In the genomic region with DNA sequence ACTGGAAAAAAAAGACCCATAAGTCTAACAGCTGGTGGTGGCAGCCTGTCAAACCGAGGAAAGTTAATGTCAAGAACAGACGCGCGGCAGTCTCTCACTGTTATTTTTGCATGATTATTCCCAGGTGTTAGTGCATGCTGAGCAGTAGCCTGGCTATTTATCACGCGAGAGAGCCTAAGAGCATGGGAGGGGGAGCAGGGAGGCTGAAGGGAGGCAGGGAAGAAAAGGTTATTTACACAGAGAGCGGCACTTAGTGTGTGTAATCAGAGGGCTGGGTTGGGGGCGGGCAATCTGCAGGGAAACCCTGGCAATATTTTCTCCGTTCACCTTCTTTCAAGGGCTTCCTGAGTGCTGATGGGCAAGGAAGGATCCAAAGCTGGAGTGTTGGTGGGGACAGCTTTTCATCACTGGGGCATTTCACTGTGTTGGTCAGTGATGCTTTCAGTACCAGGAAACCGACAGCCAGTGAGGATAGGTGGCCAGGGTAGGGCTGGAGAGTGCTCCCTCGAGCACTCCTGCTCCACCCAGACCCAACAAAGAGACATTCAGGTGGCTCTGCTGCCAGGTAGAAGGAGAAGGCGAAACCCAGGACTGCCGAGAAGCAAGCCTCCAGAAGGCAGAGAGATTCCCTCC, we compare ENCODE assay signal across 9 cellular contexts. TPM values are rescaled to one million over a fixed set of nuclear protein-coding genes. Genes with fewer than 3 reads are reported as not detected.
DNase-seq lines count a peak whose midpoint lies in the region; ATAC-seq and TF ChIP-seq lines count a peak whose summit lies in the region.
"Had no signal": no experiment of that assay in that cellular context is flagged by ENCODE, and none has a peak within 500 bp of the region (broad histone marks: within the 10 kb centered on the region; RNA-seq: fewer than 3 reads in every experiment).

No MANE protein-coding gene starts in this region.

- CTCF ChIA-PET in IMR-90 (lab: Yijun Ruan, JAX), result interaction anchor here (1.2 to 1.4 kb wide), 2 partner anchors 30 to 31 kb away, joined by 3 to 4 read pairs; no protein-coding TSS in a partner anchor

- dilution Hi-C loops in IMR-90 (cut with HindIII; ENCODE audit: low sequenced_read_pairs, unreplicated experiment), result no loop called here

- no peaks in the 10 kb centered on the region for H3K27me3 ChIP-seq in IMR-90 (ENCODE audit: control insufficient read depth, insufficient read depth, low read length)
- no peaks in the 10 kb centered on the region for H3K27me3 ChIP-seq in Peyer's patch
- H3K27me3 ChIP-seq in right cardiac atrium (ENCODE audit: control insufficient read depth, insufficient read depth), result no peaks in the 10 kb centered on the region
- no peaks in the 10 kb centered on the region for H3K27me3 ChIP-seq in foreskin keratinocyte
- H3K27me3 ChIP-seq: tibial nerve had no signal

- H3K4ac ChIP-seq in IMR-90 (ENCODE audit: low read depth, low read length), result peak overlapping the region; percentile 8; the same call in 1 of the 2 replicates

- TF ChIP-seq POLR2A in IMR-90 (IDR thresholded peaks at IDR 0.05; ENCODE audit: low read depth, low read length), result no peak
- TF ChIP-seq POLR2A in Peyer's patch (IDR thresholded peaks at IDR 0.05), result no peak

- in situ Hi-C loops in IMR-90 (cut with MboI; ENCODE audit: low sequenced_read_pairs), result no loop called here

- H4K8ac ChIP-seq in IMR-90 (ENCODE audit: low read depth in 2 of 2, low read length in 2 of 2), result no peak overlapping the region; a peak in 1 of 4 replicates

- DNase-seq in IMR-90, result peak; percentile 58
- no peak for DNase-seq in Peyer's patch
- DNase-seq in right cardiac atrium, result peak; percentile 35 to 73 (median 63)
- no peak for DNase-seq in OCI-M2 (lab: John Stamatoyannopoulos, UW; ENCODE audit: unreplicated experiment)
- no peak for DNase-seq in anterior cingulate cortex (lab: John Stamatoyannopoulos, UW)
- no peak for DNase-seq in foreskin keratinocyte
- no peak for DNase-seq in posterior cingulate gyrus

- H3K14ac ChIP-seq in IMR-90 (replicated peaks; ENCODE audit: low read depth, low read length), result 0 out of 2 replicates have a peak overlapping the region, but pooled peaks have one; percentile 11

- no peak overlapping the region for H3K56ac ChIP-seq in IMR-90 (ENCODE audit: extremely low read depth, insufficient read depth, low read length)

- no peaks in the 10 kb centered on the region for H3K9me3 ChIP-seq in IMR-90 (ENCODE audit: control insufficient read depth, insufficient read depth, low read length)
- H3K9me3 ChIP-seq in Peyer's patch, result no peaks in the 10 kb centered on the region
- no peaks in the 10 kb centered on the region for H3K9me3 ChIP-seq in right cardiac atrium (ENCODE audit: control insufficient read depth, low read length)
- H3K9me3 ChIP-seq: tibial nerve had no signal

- H4K91ac ChIP-seq in IMR-90 (ENCODE audit: insufficient read depth, low read depth, low read length), result no peak overlapping the region

- H3K4me2 ChIP-seq in IMR-90 (ENCODE audit: low read depth, low read length), result peak overlapping the region; percentile 43

- 0 out of 2 replicates have a peak, but pooled peaks cover 12% of the 10 kb centered on the region for H4K20me1 ChIP-seq in IMR-90 (ENCODE audit: insufficient read depth, low read length)

- H2AK5ac ChIP-seq in IMR-90 (ENCODE audit: low read depth, low read length), result peak overlapping the region; percentile 61; the same call in 1 of the 2 replicates

- POLR2A ChIA-PET in IMR-90 (lab: Charles Lee; ENCODE audit: unreplicated experiment), result no interaction called here

- no peak overlapping the region for H3K23ac ChIP-seq in IMR-90 (ENCODE audit: low read depth, low read length)

- peak overlapping the region; percentile 8; the same call in 1 of the 2 replicates for H2BK20ac ChIP-seq in IMR-90 (ENCODE audit: low read depth, low read length)

- 32% methylated on average over 6 of the region's 13 CpGs; no CpG with 5 or more reads in 1 of the 2 experiments for WGBS in IMR-90 (ENCODE audit: extremely low coverage in 2 of 2, insufficient read length in 1 of 2), 2 experiments
- WGBS in right cardiac atrium, result 31% methylated on average over 13 of the region's 13 CpGs

- peak; percentile 69 for ATAC-seq in IMR-90 (ENCODE audit: low read depth)
- ATAC-seq in right cardiac atrium, result peak; percentile 83 to 84
- no peak for ATAC-seq in foreskin keratinocyte

- no peak for TF ChIP-seq CTCF in IMR-90 (conservative IDR thresholded peaks at IDR 0.05; ENCODE audit: low read depth, low read length)
- no peak for TF ChIP-seq CTCF in Peyer's patch (IDR thresholded peaks at IDR 0.05)
- TF ChIP-seq CTCF in foreskin keratinocyte (conservative IDR thresholded peaks at IDR 0.05), result no peak

- BruUV-seq in IMR-90 (replicated peaks; lab: Mats Ljungman, UMichigan), result no TSS peak

- H4K5ac ChIP-seq in IMR-90 (ENCODE audit: low read depth, low read length), result peak overlapping the region; percentile 16; the same call in 1 of the 2 replicates

- no peak overlapping the region for H3K9ac ChIP-seq in IMR-90 (ENCODE audit: low read depth, low read length)

- H3K4me3 ChIP-seq in IMR-90 (ENCODE audit: insufficient read depth, low read depth, low read length) (no peak overlapping the region), Peyer's patch (no peak overlapping the region), right cardiac atrium (ENCODE audit: low read length) (peak overlapping the region; percentile 24)
- H3K4me3 ChIP-seq: tibial nerve had no signal

- peaks cover 8% of the 10 kb centered on the region; the same call in 1 of the 2 replicates for H3K9me1 ChIP-seq in IMR-90 (ENCODE audit: insufficient read depth, low read length)

- no peak for TF ChIP-seq RAD21 in IMR-90 (IDR thresholded peaks at IDR 0.05; ENCODE audit: low read length)

- H3K18ac ChIP-seq in IMR-90 (ENCODE audit: low read depth, low read length), result peak overlapping the region; percentile 39; the same call in 1 of the 2 replicates

- intact Hi-C loops in IMR-90 (cut with micrococcal nuclease), result no loop called here
- intact Hi-C loops in right cardiac atrium (cut with DNase I), result loop anchor here in 1 of 4 donors (5.0 kb wide), 1 partner anchor 35 kb away; no protein-coding TSS in a partner anchor
- intact Hi-C loops in posterior cingulate gyrus (cut with DNase I), result no loop called here

- no peak overlapping the region for H2AFZ ChIP-seq in IMR-90 (replicated peaks; ENCODE audit: low read length, poor library complexity)

- H3K4me1 ChIP-seq in IMR-90 (ENCODE audit: control insufficient read depth, insufficient read depth, low read length) (peaks cover 9% of the 10 kb centered on the region; the same call in 1 of the 2 replicates), Peyer's patch (peaks cover 0 to 48% (median 11%) of the 10 kb centered on the region in 4 donors), right cardiac atrium (ENCODE audit: control insufficient read depth, insufficient read depth, low read length) (peaks cover 9% of the 10 kb centered on the region), foreskin keratinocyte (no peaks in the 10 kb centered on the region)

- no peak overlapping the region for H2BK5ac ChIP-seq in IMR-90 (ENCODE audit: low read depth, low read length, poor library complexity, severe bottlenecking)

- H2BK120ac ChIP-seq in IMR-90 (ENCODE audit: low read depth, low read length), result no peak overlapping the region

- H2AK9ac ChIP-seq in IMR-90 (replicated peaks; ENCODE audit: low read depth, low read length, poor library complexity), result no peak overlapping the region

- H3K27ac ChIP-seq in IMR-90 (ENCODE audit: insufficient read depth, low read length) (0 out of 2 replicates have a peak overlapping the region, but pooled peaks have one; percentile 1), Peyer's patch (peak overlapping the region in 3 of 4 donors; percentile 28 to 49 (median 38)), right cardiac atrium (ENCODE audit: low read length) (peak overlapping the region; percentile 73), temporal lobe (ENCODE audit: low read depth, low read length) (peak overlapping the region; percentile 33), foreskin keratinocyte (no peak overlapping the region)

- peaks cover 25 to 46% of the 10 kb centered on the region in 2 experiments for H3K79me1 ChIP-seq in IMR-90 (ENCODE audit: low read depth in 1 of 2, low read length in 2 of 2)

- H2BK15ac ChIP-seq in IMR-90 (ENCODE audit: low read depth, low read length), result 0 out of 3 replicates have a peak overlapping the region, but pooled peaks have one; percentile 43

- H3K36me3 ChIP-seq in IMR-90 (ENCODE audit: control insufficient read depth, insufficient read depth, low read length) (peaks cover under 1% of the 10 kb centered on the region; the same call in 1 of the 2 replicates), Peyer's patch (no peaks in the 10 kb centered on the region)
- H3K36me3 ChIP-seq: tibial nerve had no signal

TF ChIP-seq in IMR-90, 13 proteins besides CTCF, POLR2A, EP300 and RAD21:
- TF ChIP-seq FOS (IDR thresholded peaks at IDR 0.05; ENCODE audit: low read depth, low read length) (no peak), RFX5 (IDR thresholded peaks at IDR 0.05; ENCODE audit: low read depth, low read length) (no peak), MAZ (IDR thresholded peaks at IDR 0.05; ENCODE audit: borderline replicate concordance, low read depth, low read length) (no peak), NFE2L2 (IDR thresholded peaks at IDR 0.05; ENCODE audit: low read depth, low read length) (no peak)
- TF ChIP-seq, protein P1, sequence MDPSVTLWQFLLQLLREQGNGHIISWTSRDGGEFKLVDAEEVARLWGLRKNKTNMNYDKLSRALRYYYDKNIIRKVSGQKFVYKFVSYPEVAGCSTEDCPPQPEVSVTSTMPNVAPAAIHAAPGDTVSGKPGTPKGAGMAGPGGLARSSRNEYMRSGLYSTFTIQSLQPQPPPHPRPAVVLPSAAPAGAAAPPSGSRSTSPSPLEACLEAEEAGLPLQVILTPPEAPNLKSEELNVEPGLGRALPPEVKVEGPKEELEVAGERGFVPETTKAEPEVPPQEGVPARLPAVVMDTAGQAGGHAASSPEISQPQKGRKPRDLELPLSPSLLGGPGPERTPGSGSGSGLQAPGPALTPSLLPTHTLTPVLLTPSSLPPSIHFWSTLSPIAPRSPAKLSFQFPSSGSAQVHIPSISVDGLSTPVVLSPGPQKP (IDR thresholded peaks at IDR 0.05; ENCODE audit: borderline replicate concordance, low read depth, low read length), result no peak

RNA-seq across cellular contexts. Expression of a gene that starts 39.6 kb away (rescaled TPM):
- total RNA-seq in IMR-90 (2012; rRNA removed), result 15.1 and 16.4 TPM in 2 replicates
- 9.8 TPM in 2 replicates for polyA plus RNA-seq in IMR-90 (2012; rRNA removed)
- polyA plus RNA-seq in IMR-90 (2012; cell fraction: cytosol; rRNA removed), result 2.7 and 5.9 TPM in 2 replicates
- 10.3 and 27.2 TPM in 2 replicates for polyA plus RNA-seq in IMR-90 (2012; cell fraction: nucleus; rRNA removed; ENCODE audit: low replicate concordance)
- 10 to 100 TPM; 19.8 to 85.8 (median 35.3) TPM for total RNA-seq in Peyer's patch
- 10 to 100 TPM; 31.1 to 43.7 (median 41.2) TPM for total RNA-seq in right cardiac atrium
- polyA plus RNA-seq in right cardiac atrium, result 16.4 TPM
- 80.9 TPM for total RNA-seq in temporal lobe
- total RNA-seq in foreskin keratinocyte, result 2.3 and 3.1 TPM in 2 replicates
- 0.56 and 0.66 TPM in 2 replicates for polyA plus RNA-seq in foreskin keratinocyte

Comparison
In these comparisons a context has a peak if more than half of its experiments do, and no peak if none do; other contexts are left out.
1. DNase-seq: peak in IMR-90 (single experiment) and right cardiac atrium (3 of 3); none in Peyer's patch (0 of 3), OCI-M2 (single experiment), anterior cingulate cortex (0 of 58), foreskin keratinocyte (0 of 2) and posterior cingulate gyrus (0 of 10).